Comparison of ENCODE assay signal across 3 cellular contexts in genomic region chr4:35926753-35927152, GRCh38.
"Had no signal": no experiment of that assay in that cellular context is flagged by ENCODE, and none has a peak within 500 bp of the region (broad histone marks: within the 10 kb centered on the region; RNA-seq: fewer than 3 reads in every experiment).

No MANE protein-coding gene starts in this region.

- H3K4me3 ChIP-seq: GM12878 had no signal

- DNase-seq: GDM1, GF-D8 had no signal

- ATAC-seq: GM12878 had no signal
